Comparison of ENCODE assay signal across 28 cellular contexts in the genomic region with DNA sequence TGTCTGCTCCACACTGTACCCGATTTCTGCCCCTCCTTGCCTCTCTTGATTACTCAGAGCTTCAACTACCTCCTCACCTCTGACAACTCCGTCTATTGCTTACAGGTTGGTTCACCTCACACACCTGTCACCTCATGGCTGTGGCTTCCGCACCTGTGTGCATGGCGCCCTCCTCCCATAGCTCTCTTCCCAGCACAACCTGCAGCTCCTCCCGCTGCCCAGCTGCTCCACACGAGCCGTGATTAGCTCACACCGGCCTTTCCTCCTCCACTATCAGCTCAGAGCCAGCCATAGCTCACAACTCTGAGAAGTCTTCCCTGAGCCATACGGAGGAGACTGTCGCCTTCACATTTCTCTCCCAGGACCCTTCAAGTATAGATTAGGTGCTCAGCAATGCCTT.
"Had no signal": no experiment of that assay in that cellular context is flagged by ENCODE, and none has a peak within 500 bp of the region (broad histone marks: within the 10 kb centered on the region; RNA-seq: fewer than 3 reads in every experiment).

No MANE protein-coding gene starts in this region.

- H3K27me3 ChIP-seq: neural progenitor cell, ovary, right atrium auricular region, right lobe of liver, testis, thyroid gland, transverse colon, upper lobe of left lung had no signal

- H2AFZ ChIP-seq: neural progenitor cell had no signal

- H3K4me1 ChIP-seq: left lung, lower lobe of right lung, neural progenitor cell, right atrium auricular region, right lobe of liver, stomach, testis, thyroid gland, transverse colon, upper lobe of left lung had no signal

- H3K9ac ChIP-seq: neural progenitor cell had no signal

- H3K27ac ChIP-seq: left lung, lower lobe of right lung, neural progenitor cell, ovary, right atrium auricular region, right lobe of liver, stomach, testis, thyroid gland, transverse colon, upper lobe of left lung had no signal

- H3K36me3 ChIP-seq: left lung, lower lobe of right lung, neural progenitor cell, ovary, right atrium auricular region, right lobe of liver, stomach, thyroid gland, transverse colon, upper lobe of left lung had no signal

- H3K36me3 Mint-ChIP-seq: immature natural killer cell had no signal

- DNase-seq: hippocampal formation; immature natural killer cell; kidney; left colon; left lung; lower lobe of right lung; mammary epithelial cell; mesenchymal stem cell; naive thymus-derived CD8-positive, alpha-beta T cell; ovary; right lobe of liver; stimulated activated CD4-positive, alpha-beta T cell treated with anti-CD3 and anti-CD28 coated beads, Interleukin-12 subunit alpha, Interleukin-12 subunit beta, amount 100 ng/mL, for 4 hours; stimulated activated CD4-positive, alpha-beta T cell treated with anti-CD3 and anti-CD28 coated beads, Interleukin-15, amount 100 ng/mL, for 24 hours; stimulated activated CD4-positive, alpha-beta T cell treated with anti-CD3 and anti-CD28 coated beads, Interleukin-2, amount 100 ng/mL, for 24 hours; stimulated activated CD4-positive, alpha-beta T cell treated with anti-CD3 and anti-CD28 coated beads, Interleukin-4, amount 100 ng/mL, for 1 hour; stimulated activated naive B cell treated with anti-CD40 and anti-IgM and Interleukin-4, amounts not matched to agents 10 μg/mL and 1 μg/mL and 100 μg/mL, for 72 hours; stimulated activated naive CD8-positive, alpha-beta T cell treated with anti-CD3 and anti-CD28 coated beads, Interleukin-15, Interleukin-2, amounts not matched to agents 100 U/mL and 50 U/mL, for 24 hours; stomach; testis; thyroid gland; transverse colon; upper lobe of left lung had no signal

- H3K4me3 ChIP-seq: left lung, lower lobe of right lung, neural progenitor cell, ovary, right atrium auricular region, right lobe of liver, smooth muscle cell, stomach, testis, thyroid gland, transverse colon, upper lobe of left lung had no signal

- H3K27ac Mint-ChIP-seq: immature natural killer cell; naive thymus-derived CD8-positive, alpha-beta T cell; neural progenitor cell; progenitor cell of endocrine pancreas; stimulated activated naive B cell treated with anti-CD40 and anti-IgM and Interleukin-4, amounts not matched to agents 10 μg/mL and 1 μg/mL and 100 μg/mL, for 72 hours had no signal

- H3K4me2 ChIP-seq: neural progenitor cell, smooth muscle cell had no signal

- H3K4me1 Mint-ChIP-seq: stimulated activated naive B cell treated with anti-CD40 and anti-IgM and Interleukin-4, amounts not matched to agents 10 μg/mL and 1 μg/mL and 100 μg/mL, for 72 hours had no signal

- H3K27me3 Mint-ChIP-seq: progenitor cell of endocrine pancreas had no signal

- FAIRE-seq: islet of Langerhans, kidney, urothelium cell line had no signal

- H3K9me3 ChIP-seq: left lung, lower lobe of right lung, ovary, right atrium auricular region, right lobe of liver, stomach, testis, thyroid gland, transverse colon, upper lobe of left lung had no signal

- H3K4me3 Mint-ChIP-seq: immature natural killer cell; naive thymus-derived CD8-positive, alpha-beta T cell; neural progenitor cell; stimulated activated naive B cell treated with anti-CD40 and anti-IgM and Interleukin-4, amounts not matched to agents 10 μg/mL and 1 μg/mL and 100 μg/mL, for 72 hours had no signal

- ATAC-seq: left colon; left lung; lower lobe of right lung; naive thymus-derived CD8-positive, alpha-beta T cell; right lobe of liver; stimulated activated naive B cell treated with anti-CD40 and anti-IgM and Interleukin-4, amounts not matched to agents 10 μg/mL and 1 μg/mL and 100 μg/mL, for 72 hours; stimulated activated naive CD8-positive, alpha-beta T cell treated with anti-CD3 and anti-CD28 coated beads, Interleukin-15, Interleukin-2, amounts not matched to agents 100 U/mL and 50 U/mL, for 24 hours had no signal
